In the genomic region with DNA sequence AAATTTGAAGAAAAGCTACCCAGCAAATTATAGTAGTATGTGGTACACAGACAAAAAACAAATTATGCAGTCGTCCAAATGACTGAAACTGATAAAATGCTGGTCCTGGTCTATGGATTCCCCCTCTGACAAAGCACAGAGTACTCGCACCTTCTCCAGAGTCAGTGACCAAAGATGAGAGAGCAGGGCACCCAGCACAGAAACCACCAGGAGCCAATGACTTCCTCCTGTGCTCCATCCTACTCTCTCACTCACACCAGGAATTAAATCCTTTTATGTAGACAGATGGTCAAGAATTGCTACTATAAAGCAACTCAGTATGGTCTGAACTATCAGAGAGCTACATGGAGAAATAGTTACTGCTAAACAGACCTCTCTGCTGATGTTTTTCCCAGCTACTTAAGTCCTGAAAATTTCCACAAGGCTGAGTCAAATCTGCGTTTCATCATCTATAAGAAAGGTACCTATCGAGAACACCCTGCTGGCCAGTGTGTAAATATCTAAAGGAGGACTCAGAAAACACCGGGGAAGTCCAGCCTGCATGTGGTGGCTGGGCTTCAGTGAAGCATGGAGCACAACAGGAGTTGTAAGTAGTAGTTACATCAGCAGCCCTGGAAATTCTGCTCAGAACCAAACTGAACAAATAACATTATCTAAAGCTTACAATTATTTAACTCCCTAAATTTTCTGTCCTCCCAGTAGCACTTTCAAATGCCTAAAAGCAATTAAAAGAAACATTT, we compare ENCODE assay signal across 8 cellular contexts.
DNase-seq lines count a peak whose midpoint lies in the region; ATAC-seq and TF ChIP-seq lines count a peak whose summit lies in the region.
"Not testable (repeated sequence)": the region's sequence is repeated elsewhere in the genome, so short reads cannot be mapped to it uniquely, and the experiment has no call there.

No MANE protein-coding gene starts in this region.

- H3K4me3 Mint-ChIP-seq in activated B cell treated with CpG ODN at 0.5 μM for 24 hours, result peak overlapping the region; percentile 52
- not testable (repeated sequence) for H3K4me3 Mint-ChIP-seq in memory B cell

- not testable (repeated sequence) for H3K27ac Mint-ChIP-seq in activated B cell treated with CpG ODN at 0.5 μM for 24 hours, memory B cell

- intact Hi-C loops in activated B cell treated with CpG ODN at 0.5 μM for 24 hours (cut with micrococcal nuclease), result not testable (repeated sequence)

- CTCF ChIA-PET in activated B cell treated with CpG ODN at 0.5 μM for 24 hours (lab: Charles Lee), result not testable (repeated sequence)

- not testable (repeated sequence) for H3K36me3 Mint-ChIP-seq in activated B cell treated with CpG ODN at 0.5 μM for 24 hours (ENCODE audit: low read depth); memory B cell

- DNase-seq in Caki2 (ENCODE audit: low read depth), result peak; percentile 61
- DNase-seq in activated B cell treated with CpG ODN at 0.5 μM for 24 hours; memory B cell (ENCODE audit: low spot score in 2 of 2): not testable (repeated sequence)

- POLR2A ChIA-PET in activated B cell treated with CpG ODN at 0.5 μM for 24 hours (lab: Charles Lee), result not testable (repeated sequence)

- not testable (repeated sequence) for TF ChIP-seq CTCF in activated B cell treated with CpG ODN at 0.5 μM for 24 hours (IDR thresholded peaks at IDR 0.05)

- in situ Hi-C loops in Caki2 (cut with HindIII; ENCODE audit: low pct_unique_long_range_greater_than_20kb, low sequenced_read_pairs), result not testable (repeated sequence)

- not testable (repeated sequence) for H3K9me3 Mint-ChIP-seq in activated B cell treated with CpG ODN at 0.5 μM for 24 hours, memory B cell

- ATAC-seq in GM18907 (IDR thresholded peaks at IDR 0.05; ENCODE audit: unreplicated experiment) (peak; percentile 95), GM21390 (IDR thresholded peaks at IDR 0.05; ENCODE audit: unreplicated experiment) (peak; percentile 79), HG02623 (IDR thresholded peaks at IDR 0.05; ENCODE audit: unreplicated experiment) (peak; percentile 85), HG03066 (IDR thresholded peaks at IDR 0.05; ENCODE audit: low read depth, unreplicated experiment) (peak; percentile 75), HG03520 (IDR thresholded peaks at IDR 0.05; ENCODE audit: unreplicated experiment) (peak; percentile 72), activated B cell treated with CpG ODN at 0.5 μM for 24 hours (ENCODE audit: low read depth) (peak; percentile 90), memory B cell (ENCODE audit: low read depth) (peak; percentile 95)

- not testable (repeated sequence) for H3K27me3 Mint-ChIP-seq in activated B cell treated with CpG ODN at 0.5 μM for 24 hours, memory B cell

- peaks cover 13% of the 10 kb centered on the region for H3K4me1 Mint-ChIP-seq in activated B cell treated with CpG ODN at 0.5 μM for 24 hours
- H3K4me1 Mint-ChIP-seq in memory B cell, result not testable (repeated sequence)
